Comparison of ENCODE assay signal across 11 cellular contexts in the genomic region with DNA sequence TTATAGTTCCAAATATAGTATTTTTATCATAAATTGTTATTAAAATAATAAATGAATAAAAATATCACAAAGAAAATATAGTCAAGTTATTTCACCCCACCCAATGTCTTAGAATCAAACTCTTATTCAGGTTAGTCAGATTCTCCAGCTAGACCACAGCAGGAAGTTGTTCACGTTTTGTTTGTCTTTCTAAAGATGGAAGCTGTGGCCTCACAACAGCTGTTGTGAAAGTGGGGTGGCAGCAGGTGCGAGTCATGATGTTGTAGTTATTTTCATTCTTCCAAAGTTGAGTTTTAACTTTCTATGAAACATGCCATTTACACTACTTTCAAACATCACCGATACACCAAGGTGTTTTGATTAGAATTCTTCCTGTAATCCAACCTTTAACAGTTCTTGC.
DNase-seq lines count a peak whose midpoint lies in the region; ATAC-seq and TF ChIP-seq lines count a peak whose summit lies in the region.
"Had no signal": no experiment of that assay in that cellular context is flagged by ENCODE, and none has a peak within 500 bp of the region (broad histone marks: within the 10 kb centered on the region; RNA-seq: fewer than 3 reads in every experiment).

No MANE protein-coding gene starts in this region.

- peak; percentile 18 for DNase-seq in MCF 10A (ENCODE audit: unreplicated experiment)
- DNase-seq in breast epithelium (ENCODE audit: low spot score in 2 of 2): no peak
- DNase-seq in HCEC 1CT: peak; percentile 68
- DNase-seq in natural killer cell: no peak
- no peak for DNase-seq in T-helper 17 cell
- no peak for DNase-seq in Calu3
- no peak for DNase-seq in HT-29 (ENCODE audit: low spot score)
- DNase-seq: activated CD4-positive, alpha-beta T cell treated with anti-CD3 and anti-CD28 coated beads, Interleukin-2, amount 50 U/mL, for 48 hours; left ventricle myocardium inferior; MG63 had no signal

- H3K9me3 Mint-ChIP-seq in MCF 10A (ENCODE audit: unreplicated experiment) (no peaks in the 10 kb centered on the region), natural killer cell (peaks cover 0 to 4% of the 10 kb centered on the region in 2 donors), Calu3 (ENCODE audit: low read depth, unreplicated experiment) (no peaks in the 10 kb centered on the region)

- no peak overlapping the region for H3K4me3 ChIP-seq in breast epithelium
- H3K4me3 ChIP-seq: left ventricle myocardium inferior, MG63 had no signal

- TF ChIP-seq POLR2A in breast epithelium (IDR thresholded peaks at IDR 0.05): no peak

- TF ChIP-seq CTCF in MCF 10A (IDR thresholded peaks at IDR 0.05; ENCODE audit: unreplicated experiment): no peak
- no peak for TF ChIP-seq CTCF in breast epithelium (IDR thresholded peaks at IDR 0.05)
- TF ChIP-seq CTCF in natural killer cell (IDR thresholded peaks at IDR 0.05): no peak
- no peak for TF ChIP-seq CTCF in Calu3 (IDR thresholded peaks at IDR 0.05; ENCODE audit: unreplicated experiment)

- no peaks in the 10 kb centered on the region for H3K4me1 Mint-ChIP-seq in MCF 10A (ENCODE audit: insufficient read depth, unreplicated experiment)
- no peaks in the 10 kb centered on the region for H3K4me1 Mint-ChIP-seq in natural killer cell
- no peaks in the 10 kb centered on the region for H3K4me1 Mint-ChIP-seq in T-helper 17 cell
- H3K4me1 Mint-ChIP-seq in Calu3 (ENCODE audit: low read depth, unreplicated experiment): no peaks in the 10 kb centered on the region

- no peak overlapping the region for H3K27ac ChIP-seq in breast epithelium
- H3K27ac ChIP-seq: left ventricle myocardium inferior had no signal

- H3K4me1 ChIP-seq in breast epithelium: no peaks in the 10 kb centered on the region

- CTCF ChIA-PET in MCF 10A (lab: Yijun Ruan, JAX): no interaction called here
- CTCF ChIA-PET in Calu3 (lab: Charles Lee): interaction anchor here (0.7 kb wide), 1 partner anchor 36 kb away, joined by 3 read pairs; no protein-coding TSS in a partner anchor

- intact Hi-C loops in MCF 10A (cut with micrococcal nuclease) (no loop called here), breast epithelium (cut with DNase I; ENCODE audit: low total_unique reads) (no loop called here), natural killer cell (cut with micrococcal nuclease) (no loop called here), Calu3 (cut with micrococcal nuclease; ENCODE audit: unreplicated experiment) (no loop called here)

- H3K4me3 Mint-ChIP-seq in MCF 10A (ENCODE audit: unreplicated experiment): no peak overlapping the region
- H3K4me3 Mint-ChIP-seq in natural killer cell: no peak overlapping the region
- H3K4me3 Mint-ChIP-seq in T-helper 17 cell: no peak overlapping the region
- no peak overlapping the region for H3K4me3 Mint-ChIP-seq in Calu3 (ENCODE audit: low read depth, unreplicated experiment)

- BruUV-seq in MCF 10A (replicated peaks; lab: Mats Ljungman, UMichigan) (no TSS peak), Calu3 (replicated peaks; lab: Mats Ljungman, UMichigan) (no TSS peak)

- H3K27ac Mint-ChIP-seq in MCF 10A (ENCODE audit: low read depth, unreplicated experiment) (no peak overlapping the region), natural killer cell (no peak overlapping the region), T-helper 17 cell (no peak overlapping the region), Calu3 (ENCODE audit: unreplicated experiment) (no peak overlapping the region)

- no peaks in the 10 kb centered on the region for H3K27me3 ChIP-seq in breast epithelium
- H3K27me3 ChIP-seq: MG63 had no signal

- H3K27me3 Mint-ChIP-seq in MCF 10A (ENCODE audit: insufficient read depth, unreplicated experiment) (no peaks in the 10 kb centered on the region), natural killer cell (ENCODE audit: low read depth in 2 of 2) (no peaks in the 10 kb centered on the region), T-helper 17 cell (no peaks in the 10 kb centered on the region), Calu3 (ENCODE audit: unreplicated experiment) (no peaks in the 10 kb centered on the region)

- no peaks in the 10 kb centered on the region for H3K36me3 ChIP-seq in breast epithelium
- H3K36me3 ChIP-seq: MG63 had no signal

- H3K36me3 Mint-ChIP-seq in MCF 10A (ENCODE audit: insufficient read depth, unreplicated experiment): no peaks in the 10 kb centered on the region
- no peaks in the 10 kb centered on the region for H3K36me3 Mint-ChIP-seq in natural killer cell
- no peaks in the 10 kb centered on the region for H3K36me3 Mint-ChIP-seq in T-helper 17 cell (ENCODE audit: low read depth)
- no peaks in the 10 kb centered on the region for H3K36me3 Mint-ChIP-seq in Calu3 (ENCODE audit: insufficient read depth, unreplicated experiment)

- H3K9me3 ChIP-seq in breast epithelium (no peaks in the 10 kb centered on the region), T-helper 17 cell (ENCODE audit: control insufficient read depth, low read length, poor library complexity, severe bottlenecking) (no peaks in the 10 kb centered on the region)
- H3K9me3 ChIP-seq: left ventricle myocardium inferior, MG63 had no signal

- POLR2A ChIA-PET in MCF 10A (lab: Yijun Ruan, JAX): no interaction called here

- ATAC-seq in HG03442 (IDR thresholded peaks at IDR 0.05; ENCODE audit: unreplicated experiment) (peak; percentile 82), natural killer cell (no peak), T-helper 17 cell (no peak)

Comparison
In these comparisons a context has a peak if more than half of its experiments do, and no peak if none do; other contexts are left out.
1. DNase-seq: peak in MCF 10A (single experiment) and HCEC 1CT (single experiment); none in breast epithelium (0 of 2), natural killer cell (single experiment), T-helper 17 cell (0 of 3), Calu3 (single experiment) and HT-29 (single experiment).